Comparison of ENCODE assay signal across 9 cellular contexts in the genomic region with DNA sequence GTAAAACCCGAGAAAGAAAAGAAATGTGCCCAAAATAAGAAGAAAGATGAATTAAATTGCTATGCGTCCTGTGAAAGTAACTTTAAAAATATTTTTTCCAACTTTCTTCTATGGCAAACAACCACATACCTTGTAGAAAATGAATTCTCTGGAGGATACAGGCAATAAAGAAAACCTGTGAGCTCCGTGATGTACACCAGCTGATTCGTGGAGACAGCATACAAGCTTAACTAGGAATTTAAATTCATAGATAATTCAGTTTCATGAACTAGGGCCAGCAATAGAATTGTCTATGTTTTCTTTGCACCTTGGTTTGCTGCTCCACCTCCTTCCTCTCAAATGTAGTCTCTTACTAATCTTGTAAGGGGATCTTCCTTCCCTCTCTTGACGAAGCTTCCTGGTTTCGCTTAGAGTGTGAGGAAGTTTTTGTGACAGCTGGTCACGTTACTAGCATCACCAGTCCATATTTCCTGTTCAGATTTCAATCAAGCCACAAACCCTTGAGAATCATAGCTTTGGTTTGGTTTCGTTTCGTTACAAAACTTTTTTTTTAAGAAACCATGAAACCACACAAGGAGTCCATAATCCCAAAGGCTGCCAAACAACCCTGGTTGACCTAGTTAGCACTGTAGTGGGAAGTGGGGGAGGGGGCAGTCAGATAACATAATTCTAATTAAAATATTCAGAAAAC. TPM values are rescaled to one million over a fixed set of nuclear protein-coding genes. Genes with fewer than 3 reads are reported as not detected.
A peak's percentile ranks its signal among the peaks of the same experiment; 100 is the strongest.
DNase-seq lines count a peak whose midpoint lies in the region; ATAC-seq and TF ChIP-seq lines count a peak whose summit lies in the region.
"Had no signal": no experiment of that assay in that cellular context is flagged by ENCODE, and none has a peak within 500 bp of the region (broad histone marks: within the 10 kb centered on the region; RNA-seq: fewer than 3 reads in every experiment).

No MANE protein-coding gene starts in this region.

- H3K27ac ChIP-seq in heart right ventricle (no peak overlapping the region), right atrium auricular region (no peak overlapping the region), KMS-11 (peak overlapping the region; percentile 42), foreskin keratinocyte (no peak overlapping the region)
- H3K27ac ChIP-seq: upper lobe of left lung had no signal

- H3K4me1 Mint-ChIP-seq in activated CD4-positive, alpha-beta memory T cell treated with anti-CD3 and anti-CD28 coated beads for 36 hours (ENCODE audit: low read depth): peaks cover 16% of the 10 kb centered on the region

- peak overlapping the region; percentile 33 for H2AFZ ChIP-seq in KMS-11 (ENCODE audit: low read depth)

- CTCF ChIA-PET in activated CD4-positive, alpha-beta memory T cell treated with anti-CD3 and anti-CD28 coated beads for 36 hours (lab: Charles Lee): no interaction called here

- H3K36me3 Mint-ChIP-seq in activated CD4-positive, alpha-beta memory T cell treated with anti-CD3 and anti-CD28 coated beads for 36 hours: no peaks in the 10 kb centered on the region

- peaks cover 4% of the 10 kb centered on the region for H3K9me3 Mint-ChIP-seq in activated CD4-positive, alpha-beta memory T cell treated with anti-CD3 and anti-CD28 coated beads for 36 hours

- H3K27me3 Mint-ChIP-seq in activated CD4-positive, alpha-beta memory T cell treated with anti-CD3 and anti-CD28 coated beads for 36 hours: no peaks in the 10 kb centered on the region

- peak overlapping the region; percentile 8; the same call in 1 of the 2 replicates for H3K9ac ChIP-seq in KMS-11

- H3K4me1 ChIP-seq in heart right ventricle: no peaks in the 10 kb centered on the region
- no peaks in the 10 kb centered on the region for H3K4me1 ChIP-seq in right atrium auricular region
- peaks cover 29% of the 10 kb centered on the region for H3K4me1 ChIP-seq in KMS-11 (ENCODE audit: low read depth, poor library complexity, severe bottlenecking)
- H3K4me1 ChIP-seq in foreskin keratinocyte: no peaks in the 10 kb centered on the region

- no peaks in the 10 kb centered on the region for H3K79me2 ChIP-seq in KMS-11 (ENCODE audit: insufficient read depth, low read depth)

- H3K4me3 ChIP-seq in heart right ventricle (peak overlapping the region in 7 of 10 donors; percentile 5 to 42 (median 37)), right atrium auricular region (peak overlapping the region in 1 of 2 donors; percentile 7), KMS-11 (IDR thresholded peaks at IDR 0.05; ENCODE audit: insufficient read depth, low read depth, low read length) (no peak overlapping the region)

- H3K9me3 ChIP-seq in heart right ventricle: no peaks in the 10 kb centered on the region
- H3K9me3 ChIP-seq in right atrium auricular region: no peaks in the 10 kb centered on the region
- H3K9me3 ChIP-seq: upper lobe of left lung had no signal

- DNase-seq in heart right ventricle (no peak), right atrium auricular region (ENCODE audit: low spot score) (no peak), iris pigment epithelial cell (ENCODE audit: low read depth) (peak; percentile 83), foreskin keratinocyte (no peak), putamen (ENCODE audit: low spot score) (no peak)
- peak; percentile 13 for DNase-seq in activated CD4-positive, alpha-beta memory T cell treated with anti-CD3 and anti-CD28 coated beads for 36 hours
- DNase-seq: upper lobe of left lung had no signal

- H4K20me1 ChIP-seq in KMS-11 (ENCODE audit: insufficient read depth): no peaks in the 10 kb centered on the region

- H3K4me2 ChIP-seq in KMS-11: peak overlapping the region; percentile 56

- WGBS in heart right ventricle, 2 donors: 40 to 55% methylated on average over 9 of the region's 9 CpGs

- H3K4me3 Mint-ChIP-seq in activated CD4-positive, alpha-beta memory T cell treated with anti-CD3 and anti-CD28 coated beads for 36 hours: no peak overlapping the region

- H3K27me3 ChIP-seq in heart right ventricle: peaks cover 0 to 3% (median 0%) of the 10 kb centered on the region in 7 donors
- no peaks in the 10 kb centered on the region for H3K27me3 ChIP-seq in right atrium auricular region
- H3K27me3 ChIP-seq in KMS-11 (ENCODE audit: insufficient read depth, low read depth): no peaks in the 10 kb centered on the region
- H3K27me3 ChIP-seq in foreskin keratinocyte: no peaks in the 10 kb centered on the region
- H3K27me3 ChIP-seq: upper lobe of left lung had no signal

- TF ChIP-seq CTCF in heart right ventricle (IDR thresholded peaks at IDR 0.05) (no peak), right atrium auricular region (IDR thresholded peaks at IDR 0.05) (no peak), KMS-11 (conservative IDR thresholded peaks at IDR 0.05; ENCODE audit: low read depth, low read length) (no peak), foreskin keratinocyte (conservative IDR thresholded peaks at IDR 0.05) (no peak)

- POLR2A ChIA-PET in activated CD4-positive, alpha-beta memory T cell treated with anti-CD3 and anti-CD28 coated beads for 36 hours (lab: Charles Lee): no interaction called here

- peak in 2 of 8 donors; percentile 47 to 58 for ATAC-seq in heart right ventricle
- ATAC-seq in GM21367 (IDR thresholded peaks at IDR 0.05; ENCODE audit: unreplicated experiment): no peak
- no peak for ATAC-seq in foreskin keratinocyte

- H3K27ac Mint-ChIP-seq in activated CD4-positive, alpha-beta memory T cell treated with anti-CD3 and anti-CD28 coated beads for 36 hours: no peak overlapping the region

- no peaks in the 10 kb centered on the region for H3K36me3 ChIP-seq in heart right ventricle
- no peaks in the 10 kb centered on the region for H3K36me3 ChIP-seq in right atrium auricular region
- H3K36me3 ChIP-seq in KMS-11 (ENCODE audit: insufficient read depth): no peaks in the 10 kb centered on the region
- H3K36me3 ChIP-seq: upper lobe of left lung had no signal

- intact Hi-C loops in heart right ventricle (cut with DNase I): no loop called here
- intact Hi-C loops in activated CD4-positive, alpha-beta memory T cell treated with anti-CD3 and anti-CD28 coated beads for 36 hours (cut with micrococcal nuclease): loop anchor here (1.0 kb wide), 2 partner anchors 35 to 111 kb away; no protein-coding TSS in a partner anchor

RNA-seq across cellular contexts. Expression of a gene that starts 35.8 kb away (rescaled TPM):
- total RNA-seq in heart right ventricle (under 1 TPM in 3 of 10 donors, not detected in 7; 0.13 to 0.25 (median 0.22) TPM), right atrium auricular region (not detected), foreskin keratinocyte (not detected in 2 replicates)
- polyA plus RNA-seq in heart right ventricle (under 1 TPM in 1 of 2 donors, not detected in 1; 0.01 TPM), foreskin keratinocyte (not detected in 2 replicates)
- under 1 TPM; 0.26 to 0.46 TPM for total RNA-seq in activated CD4-positive, alpha-beta memory T cell treated with anti-CD3 and anti-CD28 coated beads for 36 hours

Comparison
In these comparisons a context has a peak if more than half of its experiments do, and no peak if none do; other contexts are left out.
1. DNase-seq: peak in activated CD4-positive, alpha-beta memory T cell treated with anti-CD3 and anti-CD28 coated beads for 36 hours (single experiment) and iris pigment epithelial cell (single experiment); none in heart right ventricle (0 of 2), right atrium auricular region (single experiment), foreskin keratinocyte (0 of 2) and putamen (single experiment).